ENCODE assay signal across 22 cellular contexts in genomic region chr13:36628986-36629385, GRCh38. TPM values are rescaled to one million over a fixed set of nuclear protein-coding genes. Genes with fewer than 3 reads are reported as not detected.
"Had no signal": no experiment of that assay in that cellular context is flagged by ENCODE, and none has a peak within 500 bp of the region (broad histone marks: within the 10 kb centered on the region; RNA-seq: fewer than 3 reads in every experiment).

No MANE protein-coding gene starts in this region.

- H3K9me3 ChIP-seq: heart right ventricle, left lung, mucosa of descending colon, neutrophil, pancreas, right lobe of liver, stomach, thyroid gland had no signal

- H3K4me3 ChIP-seq: dorsolateral prefrontal cortex, heart right ventricle, left lung, mucosa of descending colon, pancreas, right lobe of liver, stomach, thyroid gland had no signal

- H3K4me1 ChIP-seq: left lung, pancreas, right lobe of liver, stomach, thyroid gland had no signal

- H3K27me3 ChIP-seq: heart right ventricle, left lung, neutrophil, pancreas, right lobe of liver, stomach, thyroid gland had no signal

- DNase-seq: dorsolateral prefrontal cortex; effector CD4-positive, alpha-beta T cell; foreskin melanocyte; glutamatergic neuron; heart right ventricle; hippocampal formation; left cardiac atrium; left lung; mesenchymal stem cell; mucosa of descending colon; naive B cell; pancreas; right lobe of liver; stimulated activated CD4-positive, alpha-beta T cell treated with anti-CD3 and anti-CD28 coated beads, Interleukin-2, amount 100 ng/mL, for 24 hours; stimulated activated CD4-positive, alpha-beta T cell treated with anti-CD3 and anti-CD28 coated beads, Interleukin-4, amount 100 ng/mL, for 24 hours; stimulated activated naive CD4-positive, alpha-beta T cell treated with Interleukin-2 at 50 U/mL for 16 hours; stomach; thyroid gland had no signal

- H3K27ac ChIP-seq: dorsolateral prefrontal cortex, heart right ventricle, left lung, neutrophil, pancreas, right lobe of liver, stomach, thyroid gland had no signal

- H3K36me3 ChIP-seq: heart right ventricle, left lung, neutrophil, pancreas, right lobe of liver, stomach, thyroid gland had no signal

RNA-seq across cellular contexts. Expression of gene SERTM1, which starts 44.8 kb away (rescaled TPM):
- total RNA-seq: kidney epithelial cell; lower leg skin; natural killer cell treated with Interleukin-12 subunit alpha and Interleukin-12 subunit beta and Interleukin-15 and Interleukin-18, amount 100 ng/mL, for 72 hours; right lobe of liver had no signal
